ENCODE assay signal across 21 cellular contexts in the genomic region with DNA sequence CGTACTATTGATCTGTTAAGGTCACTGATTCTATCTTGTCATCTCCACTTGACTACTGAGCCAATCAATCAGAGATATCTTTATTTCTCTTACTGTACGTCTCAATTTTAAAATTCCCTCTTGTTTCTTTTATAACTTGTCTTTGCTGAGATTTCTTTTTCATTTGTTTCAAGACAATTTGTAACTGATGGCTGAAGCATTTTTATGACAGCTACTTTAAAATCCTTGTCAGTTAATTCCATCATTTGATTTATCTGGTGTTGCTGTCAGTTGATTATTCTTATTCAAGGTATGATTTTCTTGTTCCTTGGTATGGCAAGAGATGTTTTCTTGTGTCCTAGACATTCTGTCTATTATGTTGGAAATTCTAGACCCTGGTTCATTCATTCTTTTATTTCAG.
"Had no signal": no experiment of that assay in that cellular context is flagged by ENCODE, and none has a peak within 500 bp of the region (broad histone marks: within the 10 kb centered on the region; RNA-seq: fewer than 3 reads in every experiment).

No MANE protein-coding gene starts in this region.

- H3K4me1 ChIP-seq: SJCRH30 had no signal

- H3K27ac ChIP-seq: PC-9, RWPE1, SJCRH30, SK-N-MC had no signal

- H3K4me2 ChIP-seq: PC-9 had no signal

- H3K27me3 ChIP-seq: SJCRH30 had no signal

- H2AFZ ChIP-seq: PC-9 had no signal

- H3K4me3 ChIP-seq: PC-9, SJCRH30, SK-N-MC had no signal

- DNase-seq: KG1, MM.1S, MV-4-11, NCI-H1092, NCI-H1105, NCI-H1417 treated with DMSO at 0.1 percent for 48 hours, NCI-H1436 treated with DMSO at 0.1 percent for 48 hours, NCI-H187 treated with DMSO at 0.1 percent for 48 hours, NCI-H2081, NCI-H2171 treated with DMSO at 0.1 percent for 48 hours, NCI-H2227 treated with DMSO at 0.1 percent for 48 hours, NCI-H345, NCI-H510A treated with DMSO at 0.1 percent for 48 hours, NCI-H524 treated with DMSO at 0.1 percent for 48 hours, NCI-H526 treated with DMSO at 0.1 percent for 48 hours, NCI-H774, PC-9, SIG-M5 had no signal

- H3K36me3 ChIP-seq: SJCRH30 had no signal

- H3K9me3 ChIP-seq: SJCRH30 had no signal
